In the genomic region with DNA sequence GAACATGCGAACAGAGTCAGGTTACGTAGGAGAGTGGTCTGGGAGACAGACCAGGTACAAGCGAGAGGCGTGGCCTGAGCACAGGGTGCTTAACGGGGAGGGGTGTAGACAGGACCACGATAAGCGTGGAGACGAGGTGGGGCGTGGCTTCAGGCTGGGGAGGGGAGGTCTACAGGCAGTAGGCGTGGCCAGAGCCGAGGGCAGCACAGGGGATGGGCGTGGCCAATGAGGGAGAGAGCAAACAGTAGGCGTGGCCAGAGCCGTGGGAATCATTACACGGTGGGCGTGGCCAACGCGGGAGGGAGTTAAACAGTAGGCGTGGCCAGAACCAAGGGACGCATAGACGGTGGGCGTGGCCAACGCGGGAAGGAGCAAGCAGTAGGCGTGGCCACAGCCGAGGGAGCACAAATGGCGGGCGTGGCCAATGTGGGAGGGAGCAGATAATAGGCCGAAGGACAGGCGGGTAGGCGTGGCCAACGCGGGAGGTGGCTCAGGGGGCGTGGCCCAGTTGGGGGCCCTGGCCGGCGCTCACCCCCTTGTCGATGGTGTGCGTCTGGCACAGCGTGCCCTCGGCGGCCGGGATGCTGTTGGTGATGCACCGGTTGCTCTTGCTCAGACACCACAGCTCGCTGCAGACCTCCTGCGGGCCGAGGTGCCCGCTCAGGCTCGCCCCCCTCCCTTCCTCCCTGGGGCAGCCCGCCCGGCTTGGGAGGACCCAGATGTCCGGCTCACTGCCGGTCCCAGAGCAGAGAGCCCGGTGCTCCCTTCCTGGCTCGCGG, we compare ENCODE assay signal across 1 cellular context.
TF ChIP-seq lines count a peak whose summit lies in the region.

No MANE protein-coding gene starts in this region.

TF ChIP-seq in K562, 482 proteins besides CTCF, POLR2A, EP300 and RAD21 (continued from another document and continues in another):
- TF ChIP-seq, protein P1, sequence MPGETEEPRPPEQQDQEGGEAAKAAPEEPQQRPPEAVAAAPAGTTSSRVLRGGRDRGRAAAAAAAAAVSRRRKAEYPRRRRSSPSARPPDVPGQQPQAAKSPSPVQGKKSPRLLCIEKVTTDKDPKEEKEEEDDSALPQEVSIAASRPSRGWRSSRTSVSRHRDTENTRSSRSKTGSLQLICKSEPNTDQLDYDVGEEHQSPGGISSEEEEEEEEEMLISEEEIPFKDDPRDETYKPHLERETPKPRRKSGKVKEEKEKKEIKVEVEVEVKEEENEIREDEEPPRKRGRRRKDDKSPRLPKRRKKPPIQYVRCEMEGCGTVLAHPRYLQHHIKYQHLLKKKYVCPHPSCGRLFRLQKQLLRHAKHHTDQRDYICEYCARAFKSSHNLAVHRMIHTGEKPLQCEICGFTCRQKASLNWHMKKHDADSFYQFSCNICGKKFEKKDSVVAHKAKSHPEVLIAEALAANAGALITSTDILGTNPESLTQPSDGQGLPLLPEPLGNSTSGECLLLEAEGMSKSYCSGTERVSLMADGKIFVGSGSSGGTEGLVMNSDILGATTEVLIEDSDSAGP (CRISPR knock-in tag; IDR thresholded peaks at IDR 0.05), result no peak
- TF ChIP-seq, protein P2, sequence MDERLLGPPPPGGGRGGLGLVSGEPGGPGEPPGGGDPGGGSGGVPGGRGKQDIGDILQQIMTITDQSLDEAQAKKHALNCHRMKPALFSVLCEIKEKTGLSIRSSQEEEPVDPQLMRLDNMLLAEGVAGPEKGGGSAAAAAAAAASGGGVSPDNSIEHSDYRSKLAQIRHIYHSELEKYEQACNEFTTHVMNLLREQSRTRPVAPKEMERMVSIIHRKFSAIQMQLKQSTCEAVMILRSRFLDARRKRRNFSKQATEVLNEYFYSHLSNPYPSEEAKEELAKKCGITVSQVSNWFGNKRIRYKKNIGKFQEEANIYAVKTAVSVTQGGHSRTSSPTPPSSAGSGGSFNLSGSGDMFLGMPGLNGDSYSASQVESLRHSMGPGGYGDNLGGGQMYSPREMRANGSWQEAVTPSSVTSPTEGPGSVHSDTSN (CRISPR knock-in tag; IDR thresholded peaks at IDR 0.05; ENCODE audit: low read depth), result no peak
- TF ChIP-seq, protein P2 (tag; conservative IDR thresholded peaks at IDR 0.05; ENCODE audit: low read depth), result no peak
- peak; percentile 29 for TF ChIP-seq MEIS2 (IDR thresholded peaks at IDR 0.05; ENCODE audit: partially characterized antibody)
- no peak for TF ChIP-seq CEBPB (tag; IDR thresholded peaks at IDR 0.05)
- peak; percentile 82 to 85 for TF ChIP-seq NRF1 (conservative IDR thresholded peaks at IDR 0.05 in 1 of 2, IDR thresholded peaks at IDR 0.05 in 1 of 2)
- TF ChIP-seq SPI1 (IDR thresholded peaks at IDR 0.05; ENCODE audit: borderline replicate concordance, low read depth, low read length), result no peak
- TF ChIP-seq TBP (optimal IDR thresholded peaks at IDR 0.05; ENCODE audit: low read depth, low read length), result peak; percentile 35
- no peak for TF ChIP-seq MIER1 (IDR thresholded peaks at IDR 0.05; ENCODE audit: low read depth)
- peak; percentile 23; the same call in 1 of the 2 replicates for TF ChIP-seq ZBTB7A (IDR thresholded peaks at IDR 0.05; ENCODE audit: borderline replicate concordance, control insufficient read depth, low read depth, low read length)
- TF ChIP-seq MTA2 (IDR thresholded peaks at IDR 0.05; ENCODE audit: low read depth), result no peak
- TF ChIP-seq DPF2 (IDR thresholded peaks at IDR 0.05), result peak; percentile 41; the same call in 1 of the 2 replicates
- peak; percentile 73 for TF ChIP-seq ATF7 (IDR thresholded peaks at IDR 0.05)
- TF ChIP-seq ARID1B (IDR thresholded peaks at IDR 0.05), result no peak
- TF ChIP-seq, protein P3, sequence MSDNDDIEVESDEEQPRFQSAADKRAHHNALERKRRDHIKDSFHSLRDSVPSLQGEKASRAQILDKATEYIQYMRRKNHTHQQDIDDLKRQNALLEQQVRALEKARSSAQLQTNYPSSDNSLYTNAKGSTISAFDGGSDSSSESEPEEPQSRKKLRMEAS (CRISPR knock-in tag; IDR thresholded peaks at IDR 0.05), result peak; percentile 67; the same call in 1 of the 2 replicates
- TF ChIP-seq, protein P4, sequence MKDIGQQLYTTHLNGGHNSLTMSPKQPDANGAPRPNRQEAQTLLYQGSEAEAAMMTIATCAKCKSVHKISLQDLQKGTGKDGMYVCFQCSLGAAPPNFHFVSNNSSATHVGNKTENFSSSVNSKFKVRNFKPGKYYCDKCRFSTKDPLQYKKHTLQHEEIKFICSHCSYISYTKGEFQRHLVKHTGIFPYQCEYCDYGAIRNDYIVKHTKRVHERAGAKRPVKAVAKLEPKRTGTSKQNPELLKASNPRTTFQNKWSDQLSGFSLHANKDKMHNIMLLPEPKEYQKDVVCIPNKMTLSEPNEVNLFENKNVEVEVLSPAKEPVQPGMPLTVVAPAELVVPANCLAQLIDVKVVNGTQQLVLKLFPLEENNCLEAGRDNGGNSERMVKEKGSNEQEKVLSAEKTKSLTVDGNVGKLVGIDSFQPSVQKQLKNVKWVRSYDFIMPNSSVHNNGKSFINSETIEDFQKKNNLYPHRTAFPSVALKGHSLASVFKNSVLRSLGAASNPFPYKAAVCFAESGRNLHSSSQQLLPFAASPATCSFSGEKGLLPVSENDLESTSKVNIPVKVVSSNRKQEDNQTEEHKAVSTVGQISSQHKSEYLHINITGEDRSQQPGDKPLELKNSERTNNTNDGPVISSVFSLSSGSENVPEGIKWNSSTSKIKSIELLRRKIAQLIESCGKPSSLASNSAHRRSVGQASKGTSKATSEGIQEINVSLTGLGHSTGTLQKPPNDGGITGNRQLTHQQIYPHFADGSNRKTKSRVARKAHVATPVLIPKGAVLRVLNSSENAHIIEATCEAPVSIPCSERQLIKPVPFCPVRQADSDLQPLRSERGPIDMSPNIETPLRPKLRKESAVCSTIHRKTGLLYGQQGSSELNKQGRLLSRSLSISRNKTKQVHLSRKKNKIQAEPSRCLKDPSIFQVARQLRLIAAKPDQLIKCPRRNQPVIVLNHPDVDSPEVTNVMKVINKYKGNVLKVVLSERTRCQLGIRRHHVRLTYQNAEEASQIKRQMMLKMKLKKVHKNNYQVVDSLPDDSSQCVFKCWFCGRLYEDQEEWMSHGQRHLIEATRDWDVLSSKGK (CRISPR knock-in tag; IDR thresholded peaks at IDR 0.05), result no peak
- no peak for TF ChIP-seq MAFF (IDR thresholded peaks at IDR 0.05; ENCODE audit: low read length)
- TF ChIP-seq ZNF133 (CRISPR knock-in tag; IDR thresholded peaks at IDR 0.05), result no peak
- TF ChIP-seq, protein P5, sequence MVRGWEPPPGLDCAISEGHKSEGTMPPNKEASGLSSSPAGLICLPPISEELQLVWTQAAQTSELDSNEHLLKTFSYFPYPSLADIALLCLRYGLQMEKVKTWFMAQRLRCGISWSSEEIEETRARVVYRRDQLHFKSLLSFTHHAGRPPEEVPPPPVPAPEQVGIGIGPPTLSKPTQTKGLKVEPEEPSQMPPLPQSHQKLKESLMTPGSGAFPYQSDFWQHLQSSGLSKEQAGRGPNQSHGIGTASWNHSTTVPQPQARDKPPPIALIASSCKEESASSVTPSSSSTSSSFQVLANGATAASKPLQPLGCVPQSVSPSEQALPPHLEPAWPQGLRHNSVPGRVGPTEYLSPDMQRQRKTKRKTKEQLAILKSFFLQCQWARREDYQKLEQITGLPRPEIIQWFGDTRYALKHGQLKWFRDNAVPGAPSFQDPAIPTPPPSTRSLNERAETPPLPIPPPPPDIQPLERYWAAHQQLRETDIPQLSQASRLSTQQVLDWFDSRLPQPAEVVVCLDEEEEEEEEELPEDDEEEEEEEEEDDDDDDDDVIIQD (CRISPR knock-in tag; IDR thresholded peaks at IDR 0.05), result no peak
- TF ChIP-seq RBM17 (IDR thresholded peaks at IDR 0.05; ENCODE audit: borderline replicate concordance, low read depth, low read length), result no peak
- TF ChIP-seq DIDO1 (tag; IDR thresholded peaks at IDR 0.05; ENCODE audit: low read depth), result no peak
- no peak for TF ChIP-seq ATF1 (CRISPR knock-in tag; IDR thresholded peaks at IDR 0.05)
- peak; percentile 69 for TF ChIP-seq ATF1 (tag; IDR thresholded peaks at IDR 0.05)
- peak; percentile 97 for TF ChIP-seq HDGF (IDR thresholded peaks at IDR 0.05)
- no peak for TF ChIP-seq ZNF175 (CRISPR knock-in tag; IDR thresholded peaks at IDR 0.05; ENCODE audit: low read depth)
- no peak for TF ChIP-seq PHB2 (IDR thresholded peaks at IDR 0.05; ENCODE audit: low read depth)
- TF ChIP-seq, protein P6, sequence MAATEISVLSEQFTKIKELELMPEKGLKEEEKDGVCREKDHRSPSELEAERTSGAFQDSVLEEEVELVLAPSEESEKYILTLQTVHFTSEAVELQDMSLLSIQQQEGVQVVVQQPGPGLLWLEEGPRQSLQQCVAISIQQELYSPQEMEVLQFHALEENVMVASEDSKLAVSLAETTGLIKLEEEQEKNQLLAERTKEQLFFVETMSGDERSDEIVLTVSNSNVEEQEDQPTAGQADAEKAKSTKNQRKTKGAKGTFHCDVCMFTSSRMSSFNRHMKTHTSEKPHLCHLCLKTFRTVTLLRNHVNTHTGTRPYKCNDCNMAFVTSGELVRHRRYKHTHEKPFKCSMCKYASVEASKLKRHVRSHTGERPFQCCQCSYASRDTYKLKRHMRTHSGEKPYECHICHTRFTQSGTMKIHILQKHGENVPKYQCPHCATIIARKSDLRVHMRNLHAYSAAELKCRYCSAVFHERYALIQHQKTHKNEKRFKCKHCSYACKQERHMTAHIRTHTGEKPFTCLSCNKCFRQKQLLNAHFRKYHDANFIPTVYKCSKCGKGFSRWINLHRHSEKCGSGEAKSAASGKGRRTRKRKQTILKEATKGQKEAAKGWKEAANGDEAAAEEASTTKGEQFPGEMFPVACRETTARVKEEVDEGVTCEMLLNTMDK (IDR thresholded peaks at IDR 0.05; ENCODE audit: borderline replicate concordance, insufficient read depth, low read depth, low read length, poor library complexity, severe bottlenecking), result no peak
- TF ChIP-seq, protein P7, sequence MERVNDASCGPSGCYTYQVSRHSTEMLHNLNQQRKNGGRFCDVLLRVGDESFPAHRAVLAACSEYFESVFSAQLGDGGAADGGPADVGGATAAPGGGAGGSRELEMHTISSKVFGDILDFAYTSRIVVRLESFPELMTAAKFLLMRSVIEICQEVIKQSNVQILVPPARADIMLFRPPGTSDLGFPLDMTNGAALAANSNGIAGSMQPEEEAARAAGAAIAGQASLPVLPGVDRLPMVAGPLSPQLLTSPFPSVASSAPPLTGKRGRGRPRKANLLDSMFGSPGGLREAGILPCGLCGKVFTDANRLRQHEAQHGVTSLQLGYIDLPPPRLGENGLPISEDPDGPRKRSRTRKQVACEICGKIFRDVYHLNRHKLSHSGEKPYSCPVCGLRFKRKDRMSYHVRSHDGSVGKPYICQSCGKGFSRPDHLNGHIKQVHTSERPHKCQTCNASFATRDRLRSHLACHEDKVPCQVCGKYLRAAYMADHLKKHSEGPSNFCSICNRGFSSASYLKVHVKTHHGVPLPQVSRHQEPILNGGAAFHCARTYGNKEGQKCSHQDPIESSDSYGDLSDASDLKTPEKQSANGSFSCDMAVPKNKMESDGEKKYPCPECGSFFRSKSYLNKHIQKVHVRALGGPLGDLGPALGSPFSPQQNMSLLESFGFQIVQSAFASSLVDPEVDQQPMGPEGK (CRISPR knock-in tag; IDR thresholded peaks at IDR 0.05; ENCODE audit: borderline replicate concordance), result 0 out of 2 replicates have a peak, but pooled peaks have one; percentile 12
- TF ChIP-seq, protein P8, sequence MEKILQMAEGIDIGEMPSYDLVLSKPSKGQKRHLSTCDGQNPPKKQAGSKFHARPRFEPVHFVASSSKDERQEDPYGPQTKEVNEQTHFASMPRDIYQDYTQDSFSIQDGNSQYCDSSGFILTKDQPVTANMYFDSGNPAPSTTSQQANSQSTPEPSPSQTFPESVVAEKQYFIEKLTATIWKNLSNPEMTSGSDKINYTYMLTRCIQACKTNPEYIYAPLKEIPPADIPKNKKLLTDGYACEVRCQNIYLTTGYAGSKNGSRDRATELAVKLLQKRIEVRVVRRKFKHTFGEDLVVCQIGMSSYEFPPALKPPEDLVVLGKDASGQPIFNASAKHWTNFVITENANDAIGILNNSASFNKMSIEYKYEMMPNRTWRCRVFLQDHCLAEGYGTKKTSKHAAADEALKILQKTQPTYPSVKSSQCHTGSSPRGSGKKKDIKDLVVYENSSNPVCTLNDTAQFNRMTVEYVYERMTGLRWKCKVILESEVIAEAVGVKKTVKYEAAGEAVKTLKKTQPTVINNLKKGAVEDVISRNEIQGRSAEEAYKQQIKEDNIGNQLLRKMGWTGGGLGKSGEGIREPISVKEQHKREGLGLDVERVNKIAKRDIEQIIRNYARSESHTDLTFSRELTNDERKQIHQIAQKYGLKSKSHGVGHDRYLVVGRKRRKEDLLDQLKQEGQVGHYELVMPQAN (IDR thresholded peaks at IDR 0.05; ENCODE audit: borderline replicate concordance), result no peak
- TF ChIP-seq, protein P9, sequence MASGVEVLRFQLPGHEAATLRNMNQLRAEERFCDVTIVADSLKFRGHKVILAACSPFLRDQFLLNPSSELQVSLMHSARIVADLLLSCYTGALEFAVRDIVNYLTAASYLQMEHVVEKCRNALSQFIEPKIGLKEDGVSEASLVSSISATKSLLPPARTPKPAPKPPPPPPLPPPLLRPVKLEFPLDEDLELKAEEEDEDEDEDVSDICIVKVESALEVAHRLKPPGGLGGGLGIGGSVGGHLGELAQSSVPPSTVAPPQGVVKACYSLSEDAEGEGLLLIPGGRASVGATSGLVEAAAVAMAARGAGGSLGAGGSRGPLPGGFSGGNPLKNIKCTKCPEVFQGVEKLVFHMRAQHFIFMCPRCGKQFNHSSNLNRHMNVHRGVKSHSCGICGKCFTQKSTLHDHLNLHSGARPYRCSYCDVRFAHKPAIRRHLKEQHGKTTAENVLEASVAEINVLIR (CRISPR knock-in tag; IDR thresholded peaks at IDR 0.05), result no peak
- TF ChIP-seq, protein P10, sequence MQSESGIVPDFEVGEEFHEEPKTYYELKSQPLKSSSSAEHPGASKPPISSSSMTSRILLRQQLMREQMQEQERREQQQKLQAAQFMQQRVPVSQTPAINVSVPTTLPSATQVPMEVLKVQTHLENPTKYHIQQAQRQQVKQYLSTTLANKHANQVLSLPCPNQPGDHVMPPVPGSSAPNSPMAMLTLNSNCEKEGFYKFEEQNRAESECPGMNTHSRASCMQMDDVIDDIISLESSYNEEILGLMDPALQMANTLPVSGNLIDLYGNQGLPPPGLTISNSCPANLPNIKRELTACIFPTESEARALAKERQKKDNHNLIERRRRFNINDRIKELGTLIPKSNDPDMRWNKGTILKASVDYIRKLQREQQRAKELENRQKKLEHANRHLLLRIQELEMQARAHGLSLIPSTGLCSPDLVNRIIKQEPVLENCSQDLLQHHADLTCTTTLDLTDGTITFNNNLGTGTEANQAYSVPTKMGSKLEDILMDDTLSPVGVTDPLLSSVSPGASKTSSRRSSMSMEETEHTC (IDR thresholded peaks at IDR 0.05), result no peak
- TF ChIP-seq SP1 (CRISPR knock-in tag; IDR thresholded peaks at IDR 0.05), result peak; percentile 98
- no peak for TF ChIP-seq POLR2G (IDR thresholded peaks at IDR 0.05; ENCODE audit: low read depth, low read length)
- no peak for TF ChIP-seq YBX1 (IDR thresholded peaks at IDR 0.05)
- peak in 1 of 2 experiments; percentile 14; a peak in 1 of 4 replicates for TF ChIP-seq FOXK2 (conservative IDR thresholded peaks at IDR 0.05 in 1 of 2, IDR thresholded peaks at IDR 0.05 in 1 of 2; ENCODE audit: low read depth in 2 of 2)
- no peak for TF ChIP-seq FOS (IDR thresholded peaks at IDR 0.05; ENCODE audit: extremely low read depth, insufficient read length)
- TF ChIP-seq MBD2 (IDR thresholded peaks at IDR 0.05; ENCODE audit: borderline replicate concordance, low read depth), result no peak
